In the genomic region with DNA sequence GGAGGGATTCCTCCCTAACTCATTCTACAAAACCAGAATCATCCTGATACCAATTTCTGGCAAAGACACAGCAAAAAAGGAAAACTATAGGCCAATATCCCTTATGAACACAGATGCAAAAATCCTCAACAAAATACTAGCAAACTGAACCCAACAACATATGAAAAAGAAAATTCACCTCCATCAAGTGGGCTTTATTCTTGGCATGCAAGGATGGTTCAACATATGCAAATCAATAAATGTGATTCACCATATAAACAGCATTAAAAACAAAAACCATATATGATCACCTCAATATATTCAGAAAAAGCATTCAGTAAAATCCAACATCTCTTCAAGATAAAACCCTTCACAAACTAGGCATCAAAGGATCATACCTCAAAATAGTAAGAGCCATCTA, we compare ENCODE assay signal across 32 cellular contexts.
"Had no signal": no experiment of that assay in that cellular context is flagged by ENCODE, and none has a peak within 500 bp of the region (broad histone marks: within the 10 kb centered on the region; RNA-seq: fewer than 3 reads in every experiment).

No MANE protein-coding gene starts in this region.

- FAIRE-seq: astrocyte, bronchial epithelial cell had no signal

- H3K27me3 ChIP-seq: adrenal gland, ascending aorta, body of pancreas, brain microvascular endothelial cell, breast epithelium, cardiac muscle cell had no signal

- H3K9me3 ChIP-seq: breast epithelium had no signal

- H3K27ac ChIP-seq: adrenal gland, ascending aorta, body of pancreas, brain microvascular endothelial cell, breast epithelium, cardiac muscle cell had no signal

- ATAC-seq: activated naive CD4-positive, alpha-beta T cell treated with anti-CD3 and anti-CD28 coated beads, Interleukin-2, amount 50 U/mL, for 72 hours; activated naive CD8-positive, alpha-beta T cell treated with anti-CD3 and anti-CD28 coated beads, Interleukin-2, amount 50 U/mL, for 24 hours; activated T-cell treated with anti-CD3 and anti-CD28 coated beads, Interleukin-2, amount 50 U/mL, for 4 hours; activated T-cell treated with anti-CD3 and anti-CD28 coated beads, Interleukin-2, amount 50 U/mL, for 72 hours; activated T-helper 17 cell treated with anti-CD3 and anti-CD28 coated beads, Interleukin-2, amount 50 U/mL, for 72 hours; body of pancreas had no signal

- DNase-seq: activated effector memory CD4-positive, alpha-beta T cell treated with anti-CD3 and anti-CD28 coated beads, Interleukin-2, amount 50 U/mL, for 16 hours; activated effector memory CD4-positive, alpha-beta T cell treated with Interleukin-2 at 50 U/mL for 16 hours; activated gamma-delta T cell; activated gamma-delta T cell treated with Interleukin-2 at 50 U/mL for 16 hours; activated naive CD4-positive, alpha-beta T cell; activated naive CD4-positive, alpha-beta T cell treated with anti-CD3 and anti-CD28 coated beads for 36 hours; activated naive CD4-positive, alpha-beta T cell treated with anti-CD3 and anti-CD28 coated beads, Interleukin-2, amount 10 ng/mL, durations not matched to agents 7 days and 5 days; activated naive CD4-positive, alpha-beta T cell treated with anti-CD3 and anti-CD28 coated beads, Interleukin-2, amount 50 U/mL, for 16 hours; activated naive CD4-positive, alpha-beta T cell treated with Interleukin-2 at 50 U/mL for 16 hours; activated naive CD8-positive, alpha-beta T cell treated with anti-CD3 and anti-CD28 coated beads for 36 hours; activated naive CD8-positive, alpha-beta T cell treated with anti-CD3 and anti-CD28 coated beads, Interleukin-2, amount 10 ng/mL, durations not matched to agents 7 days and 5 days; activated naive CD8-positive, alpha-beta T cell treated with anti-CD3 and anti-CD28 coated beads, Interleukin-2, amount 50 U/mL, for 24 hours; activated T-cell treated with anti-CD3 and anti-CD28 coated beads, Interleukin-2, amount 50 U/mL, for 24 hours; activated T-cell treated with anti-CD3 and anti-CD28 coated beads, Interleukin-2, amount 50 U/mL, for 4 hours; activated T-cell treated with anti-CD3 and anti-CD28 coated beads, Interleukin-2, amount 50 U/mL, for 48 hours; activated T-cell treated with anti-CD3 and anti-CD28 coated beads, Interleukin-2, amount 50 U/mL, for 72 hours; adrenal gland; amniotic stem cell; anterior cingulate cortex; aorta; body of pancreas; brain microvascular endothelial cell; caudate nucleus; central memory CD4-positive, alpha-beta T cell; cerebellar nuclear complex had no signal

- H3K4me1 ChIP-seq: ascending aorta, body of pancreas, breast epithelium had no signal

- H3K4me3 ChIP-seq: adrenal gland, ascending aorta, body of pancreas, breast epithelium, cardiac muscle cell had no signal

- H3K36me3 ChIP-seq: adrenal gland, ascending aorta, brain microvascular endothelial cell, breast epithelium, cardiac muscle cell had no signal
